11 cellular contexts compared by ENCODE assay signal in genomic region chr4:7066493-7066892, GRCh38. TPM values are rescaled to one million over a fixed set of nuclear protein-coding genes. Genes with fewer than 3 reads are reported as not detected.
DNase-seq lines count a peak whose midpoint lies in the region; ATAC-seq and TF ChIP-seq lines count a peak whose summit lies in the region.
"Had no signal": no experiment of that assay in that cellular context is flagged by ENCODE, and none has a peak within 500 bp of the region (broad histone marks: within the 10 kb centered on the region; RNA-seq: fewer than 3 reads in every experiment).

No MANE protein-coding gene starts in this region.

- intact Hi-C loops in left ventricle myocardium inferior (cut with micrococcal nuclease) (no loop called here), Right ventricle myocardium inferior (cut with DNase I) (loop anchor here (10.0 kb wide), 1 partner anchor 792 kb away; no protein-coding TSS in a partner anchor)

- H3K9me3 ChIP-seq in left ventricle myocardium inferior (replicated peaks) (no peaks in the 10 kb centered on the region), upper lobe of left lung (no peaks in the 10 kb centered on the region)
- H3K9me3 ChIP-seq: uterus had no signal

- peak overlapping the region; percentile 96 for H3K27ac ChIP-seq in left ventricle myocardium inferior (replicated peaks)
- peak overlapping the region in 3 of 4 donors; percentile 92 to 97 (median 92) for H3K27ac ChIP-seq in upper lobe of left lung

- ATAC-seq in Right ventricle myocardium inferior, result no peak
- no peak for ATAC-seq in activated naive CD8-positive, alpha-beta T cell treated with anti-CD3 and anti-CD28 coated beads, Interleukin-2, amount 50 U/mL, for 24 hours
- no peak for ATAC-seq in memory B cell (ENCODE audit: low read depth)
- ATAC-seq in upper lobe of left lung (ENCODE audit: low FRiP score in 2 of 2), result no peak
- no peak for ATAC-seq in HG02678 (IDR thresholded peaks at IDR 0.05; ENCODE audit: unreplicated experiment)

- H3K4me1 Mint-ChIP-seq in activated naive CD8-positive, alpha-beta T cell treated with anti-CD3 and anti-CD28 coated beads, Interleukin-2, amount 50 U/mL, for 24 hours, result peaks cover 46% of the 10 kb centered on the region
- peaks cover 27% of the 10 kb centered on the region for H3K4me1 Mint-ChIP-seq in memory B cell

- H3K4me3 Mint-ChIP-seq in activated naive CD8-positive, alpha-beta T cell treated with anti-CD3 and anti-CD28 coated beads, Interleukin-2, amount 50 U/mL, for 24 hours, result peak overlapping the region; percentile 94
- peak overlapping the region; percentile 89 for H3K4me3 Mint-ChIP-seq in memory B cell

- CTCF ChIA-PET in HEK293T (lab: Yijun Ruan, JAX), result interaction anchor here (0.6 to 2.5 kb wide), 3 partner anchors 23 to 260 kb away, joined by 4 to 14 read pairs (median 7); partner anchors contain the start of gene TADA2B

- H3K27me3 ChIP-seq in left ventricle myocardium inferior (ENCODE audit: low read depth), result no peaks in the 10 kb centered on the region
- H3K27me3 ChIP-seq in upper lobe of left lung, result no peaks in the 10 kb centered on the region
- H3K27me3 ChIP-seq: uterus had no signal

- H3K9me3 Mint-ChIP-seq in activated naive CD8-positive, alpha-beta T cell treated with anti-CD3 and anti-CD28 coated beads, Interleukin-2, amount 50 U/mL, for 24 hours, result no peaks in the 10 kb centered on the region
- no peaks in the 10 kb centered on the region for H3K9me3 Mint-ChIP-seq in memory B cell

- H3K27ac Mint-ChIP-seq in activated naive CD8-positive, alpha-beta T cell treated with anti-CD3 and anti-CD28 coated beads, Interleukin-2, amount 50 U/mL, for 24 hours, result peak overlapping the region; percentile 94
- peak overlapping the region; percentile 89 for H3K27ac Mint-ChIP-seq in memory B cell

- peaks cover 2% of the 10 kb centered on the region for H3K27me3 Mint-ChIP-seq in activated naive CD8-positive, alpha-beta T cell treated with anti-CD3 and anti-CD28 coated beads, Interleukin-2, amount 50 U/mL, for 24 hours
- peaks cover 2% of the 10 kb centered on the region for H3K27me3 Mint-ChIP-seq in memory B cell

- no peak for DNase-seq in left ventricle myocardium inferior
- no peak for DNase-seq in Right ventricle myocardium inferior (ENCODE audit: missing footprints)
- DNase-seq in activated naive CD8-positive, alpha-beta T cell treated with anti-CD3 and anti-CD28 coated beads, Interleukin-2, amount 50 U/mL, for 24 hours, result no peak
- no peak for DNase-seq in memory B cell (ENCODE audit: low spot score in 2 of 2)
- no peak for DNase-seq in upper lobe of left lung
- no peak for DNase-seq in HEK293T (ENCODE audit: extremely low spot score)
- DNase-seq in NCI-H1092 (lab: John Stamatoyannopoulos, UW), result no peak
- DNase-seq: H7, NCI-H345 had no signal

- TF ChIP-seq POLR2A in upper lobe of left lung (IDR thresholded peaks at IDR 0.05), result no peak

- TF ChIP-seq CTCF in left ventricle myocardium inferior (IDR thresholded peaks at IDR 0.05; ENCODE audit: borderline replicate concordance) (no peak), upper lobe of left lung (IDR thresholded peaks at IDR 0.05) (no peak)

- H3K4me1 ChIP-seq in left ventricle myocardium inferior, result peaks cover 48% of the 10 kb centered on the region
- H3K4me1 ChIP-seq in upper lobe of left lung, result peaks cover 18 to 34% (median 24%) of the 10 kb centered on the region in 4 donors

- H3K36me3 ChIP-seq in left ventricle myocardium inferior, result peaks cover 25% of the 10 kb centered on the region
- H3K36me3 ChIP-seq in upper lobe of left lung, result peaks cover 7 to 35% (median 23%) of the 10 kb centered on the region in 4 donors
- H3K36me3 ChIP-seq: uterus had no signal

- TF ChIP-seq EP300 in upper lobe of left lung (IDR thresholded peaks at IDR 0.05), result no peak

- peaks cover 49% of the 10 kb centered on the region for H3K36me3 Mint-ChIP-seq in activated naive CD8-positive, alpha-beta T cell treated with anti-CD3 and anti-CD28 coated beads, Interleukin-2, amount 50 U/mL, for 24 hours (ENCODE audit: low read depth)
- H3K36me3 Mint-ChIP-seq in memory B cell, result peaks cover 4% of the 10 kb centered on the region

- WGBS in upper lobe of left lung, 2 donors, result 88 to 92% methylated on average over 4 of the region's 4 CpGs

- H3K4me3 ChIP-seq in left ventricle myocardium inferior, result peak overlapping the region; percentile 82
- peak overlapping the region in 2 of 4 donors; percentile 73 to 100 for H3K4me3 ChIP-seq in upper lobe of left lung

- POLR2A ChIA-PET in HEK293T (lab: Yijun Ruan, JAX), result interaction anchor here (1.3 to 4.7 kb wide), 5 partner anchors 8 to 357 kb away, joined by 3 to 67 read pairs (median 5); partner anchors contain the start of genes MRFAP1L1 and TADA2B

TF ChIP-seq in HEK293T, 16 proteins besides CTCF, POLR2A, EP300 and RAD21:
- TF ChIP-seq SP1 (IDR thresholded peaks at IDR 0.05), result no peak
- TF ChIP-seq ARNT (IDR thresholded peaks at IDR 0.05), result no peak
- TF ChIP-seq PKNOX1 (IDR thresholded peaks at IDR 0.05), result no peak
- TF ChIP-seq FOXK2 (IDR thresholded peaks at IDR 0.05), result no peak
- TF ChIP-seq NFRKB (IDR thresholded peaks at IDR 0.05), result no peak
- no peak for TF ChIP-seq ELF4 (IDR thresholded peaks at IDR 0.05)
- no peak for TF ChIP-seq TARDBP (IDR thresholded peaks at IDR 0.05)
- no peak for TF ChIP-seq BHLHE40 (IDR thresholded peaks at IDR 0.05; ENCODE audit: borderline replicate concordance)
- no peak for TF ChIP-seq L3MBTL2 (conservative IDR thresholded peaks at IDR 0.05)
- no peak for TF ChIP-seq FOXA1 (IDR thresholded peaks at IDR 0.05)
- no peak for TF ChIP-seq LEF1 (IDR thresholded peaks at IDR 0.05; ENCODE audit: borderline replicate concordance)
- no peak for TF ChIP-seq FOXM1 (IDR thresholded peaks at IDR 0.05; ENCODE audit: borderline replicate concordance)
- no peak for TF ChIP-seq SUZ12 (IDR thresholded peaks at IDR 0.05)
- TF ChIP-seq CTBP1 (IDR thresholded peaks at IDR 0.05; ENCODE audit: borderline replicate concordance), result no peak
- TF ChIP-seq ZNF384 (IDR thresholded peaks at IDR 0.05), result no peak
- TF ChIP-seq HDGF (IDR thresholded peaks at IDR 0.05; ENCODE audit: borderline replicate concordance), result no peak

RNA-seq across cellular contexts. Expression of gene GRPEL1, which starts 1.4 kb away (rescaled TPM):
- total RNA-seq in left ventricle myocardium inferior (58.2 TPM), Right ventricle myocardium inferior (61.5 TPM), upper lobe of left lung (10 to 100 TPM in 5 of 6 donors, 1 to 10 TPM in 1; 9.4 to 29.0 (median 24.2) TPM)

RNA-seq across cellular contexts. Expression of gene TADA2B, which starts 23.3 kb away (rescaled TPM):
- 33.7 TPM for total RNA-seq in left ventricle myocardium inferior
- total RNA-seq in Right ventricle myocardium inferior, result 33.3 TPM
- total RNA-seq in upper lobe of left lung, result 10 to 100 TPM; 20.8 to 29.0 (median 26.2) TPM
